8 cellular contexts compared by ENCODE assay signal in genomic region chr6:134097114-134097707, GRCh38. TPM values are rescaled to one million over a fixed set of nuclear protein-coding genes. Genes with fewer than 3 reads are reported as not detected.
DNase-seq lines count a peak whose midpoint lies in the region; ATAC-seq, FAIRE-seq and TF ChIP-seq lines count a peak whose summit lies in the region.

No MANE protein-coding gene starts in this region.

- H3K36me3 Mint-ChIP-seq in activated T-helper 17 cell treated with anti-CD3 and anti-CD28 coated beads, Interleukin-2, amount 50 U/mL, for 72 hours (ENCODE audit: low read depth), result no peaks in the 10 kb centered on the region

- H3K9me3 ChIP-seq in ascending aorta, result no peaks in the 10 kb centered on the region

- no peaks in the 10 kb centered on the region for H3K27me3 ChIP-seq in ascending aorta

- peak; percentile 31 to 76 (median 54) for TF ChIP-seq CTCF in ascending aorta (IDR thresholded peaks at IDR 0.05)

- DNase-seq in GM12891 (ENCODE audit: insufficient read length, low spot score), result peak; percentile 35
- peak; percentile 29 for DNase-seq in NCI-H1048 (lab: John Stamatoyannopoulos, UW)
- DNase-seq in T follicular helper cell (ENCODE audit: low read depth), result peak; percentile 48
- peak in 1 of 2 donors; percentile 80 for DNase-seq in ascending aorta (ENCODE audit: low spot score in 2 of 2)
- DNase-seq in hippocampal formation (lab: John Stamatoyannopoulos, UW), result peak; percentile 60 to 75
- DNase-seq in smooth muscle cell of the brain vasculature (ENCODE audit: low read depth, low spot score), result peak; percentile 53

- intact Hi-C loops in ascending aorta (cut with DNase I), result loop anchor here (1.0 to 2.0 kb wide), 4 partner anchors 29 to 528 kb away; no protein-coding TSS in a partner anchor

- H3K36me3 ChIP-seq in ascending aorta, result no peaks in the 10 kb centered on the region

- H3K4me3 ChIP-seq in ascending aorta, result no peak overlapping the region

- H3K27ac ChIP-seq in ascending aorta, result no peak overlapping the region

- H3K4me1 Mint-ChIP-seq in activated T-helper 17 cell treated with anti-CD3 and anti-CD28 coated beads, Interleukin-2, amount 50 U/mL, for 72 hours, result no peaks in the 10 kb centered on the region

- FAIRE-seq in A204.1 (lab: Jason Lieb, UNC), result peak; percentile 99
- FAIRE-seq in GM12891 (lab: Jason Lieb, UNC), result peak; percentile 66

- no peaks in the 10 kb centered on the region for H3K4me1 ChIP-seq in ascending aorta

- no peaks in the 10 kb centered on the region for H3K9me3 Mint-ChIP-seq in activated T-helper 17 cell treated with anti-CD3 and anti-CD28 coated beads, Interleukin-2, amount 50 U/mL, for 72 hours

- ATAC-seq in activated T-helper 17 cell treated with anti-CD3 and anti-CD28 coated beads, Interleukin-2, amount 50 U/mL, for 72 hours (replicated peaks), result no peak

- H3K4me3 Mint-ChIP-seq in activated T-helper 17 cell treated with anti-CD3 and anti-CD28 coated beads, Interleukin-2, amount 50 U/mL, for 72 hours, result no peak overlapping the region

- TF ChIP-seq POLR2A in GM12891 (IDR thresholded peaks at IDR 0.05; ENCODE audit: low read depth, low read length), result no peak

- H3K27ac Mint-ChIP-seq in activated T-helper 17 cell treated with anti-CD3 and anti-CD28 coated beads, Interleukin-2, amount 50 U/mL, for 72 hours, result no peak overlapping the region

- peaks cover 23% of the 10 kb centered on the region for H3K27me3 Mint-ChIP-seq in activated T-helper 17 cell treated with anti-CD3 and anti-CD28 coated beads, Interleukin-2, amount 50 U/mL, for 72 hours

TF ChIP-seq in GM12891, 5 proteins besides CTCF, POLR2A, EP300 and RAD21:
- no peak for TF ChIP-seq POU2F2 (IDR thresholded peaks at IDR 0.05; ENCODE audit: low read depth, low read length)
- TF ChIP-seq PAX5 (IDR thresholded peaks at IDR 0.05; ENCODE audit: insufficient read depth, low read length, severe bottlenecking), result no peak
- no peak for TF ChIP-seq POLR2AphosphoS5 (IDR thresholded peaks at IDR 0.05; ENCODE audit: low read depth, low read length)
- TF ChIP-seq SPI1 (IDR thresholded peaks at IDR 0.05; ENCODE audit: low read depth, low read length), result no peak
- no peak for TF ChIP-seq TAF1 (IDR thresholded peaks at IDR 0.05; ENCODE audit: low read depth, low read length)

RNA-seq across cellular contexts. Expression of gene SLC2A12, which starts 44.8 kb away (rescaled TPM):
- 0.18 TPM for polyA plus RNA-seq in GM12891 (2012; ENCODE audit: low read depth, missing spikeins)
- not detected for total RNA-seq in ascending aorta
- total RNA-seq in activated T-helper 17 cell treated with anti-CD3 and anti-CD28 coated beads, Interleukin-2, amount 50 U/mL, for 72 hours, result under 1 TPM; 0.13 to 0.37 TPM
